ENCODE assay signal across 1 cellular context in genomic region chr6:117624869-117625481, GRCh38.
TF ChIP-seq lines count a peak whose summit lies in the region.

No MANE protein-coding gene starts in this region.

TF ChIP-seq in GM23338, 12 proteins besides CTCF, POLR2A, EP300 and RAD21 (continued from another document):
- TF ChIP-seq ZNF462 (CRISPR knock-in tag; IDR thresholded peaks at IDR 0.05) (no peak), ETS1 (IDR thresholded peaks at IDR 0.05) (no peak), REST (IDR thresholded peaks at IDR 0.05; ENCODE audit: unreplicated experiment) (no peak), EZH2 (IDR thresholded peaks at IDR 0.05; ENCODE audit: low read depth, unreplicated experiment) (no peak), CREB1 (CRISPR knock-in tag; IDR thresholded peaks at IDR 0.05; ENCODE audit: low read depth) (no peak), NANOG (IDR thresholded peaks at IDR 0.05; ENCODE audit: borderline replicate concordance) (no peak), ZNF114 (CRISPR knock-in tag; IDR thresholded peaks at IDR 0.05) (no peak), EZH2phosphoT487 (IDR thresholded peaks at IDR 0.05; ENCODE audit: unreplicated experiment) (no peak), JUNB (IDR thresholded peaks at IDR 0.05; ENCODE audit: unreplicated experiment) (no peak), STAT1 (IDR thresholded peaks at IDR 0.05; ENCODE audit: unreplicated experiment) (no peak), POLR2AphosphoS5 (IDR thresholded peaks at IDR 0.05; ENCODE audit: low read depth) (no peak)
